Comparison of ENCODE assay signal across 31 cellular contexts in the genomic region with DNA sequence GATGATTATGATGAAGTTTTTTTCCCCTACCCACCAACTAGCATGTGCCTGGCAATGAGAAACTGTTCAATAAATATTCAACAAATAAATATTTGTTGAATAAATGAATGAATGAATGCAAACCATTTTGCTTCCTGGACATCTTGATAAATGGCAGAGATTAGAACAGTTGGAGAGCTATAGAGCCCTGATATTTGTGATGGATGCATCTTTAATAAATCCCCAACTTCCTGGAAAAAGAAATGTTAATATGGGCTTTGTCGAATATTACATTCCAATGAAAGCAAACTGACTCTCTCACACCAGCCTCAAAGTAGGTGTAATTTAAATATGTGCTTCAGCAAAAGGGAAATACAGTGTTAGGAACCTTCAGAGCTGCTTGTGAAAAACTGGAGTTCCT.
"Had no signal": no experiment of that assay in that cellular context is flagged by ENCODE, and none has a peak within 500 bp of the region (broad histone marks: within the 10 kb centered on the region; RNA-seq: fewer than 3 reads in every experiment).

No MANE protein-coding gene starts in this region.

- H3K9ac ChIP-seq: KMS-11 had no signal

- H3K4me3 ChIP-seq: MG63 had no signal

- H3K27me3 ChIP-seq: MG63 had no signal

- DNase-seq: Karpas-422, Kasumi-1, KG1, MG63, MM.1S, MV-4-11, NCI-H1048, NCI-H1092, NCI-H1092 treated with DMSO at 0.1 percent for 48 hours, NCI-H1105, NCI-H1105 treated with DMSO at 0.1 percent for 48 hours, NCI-H1417 treated with DMSO at 0.1 percent for 48 hours, NCI-H1436, NCI-H1436 treated with DMSO at 0.1 percent for 48 hours, NCI-H1694, NCI-H1694 treated with DMSO at 0.1 percent for 48 hours, NCI-H187, NCI-H187 treated with DMSO at 0.1 percent for 48 hours, NCI-H1930, NCI-H2029, NCI-H2029 treated with DMSO at 0.1 percent for 48 hours, NCI-H2081 treated with DMSO at 0.1 percent for 48 hours, NCI-H2107, NCI-H2171, NCI-H2171 treated with DMSO at 0.1 percent for 48 hours, NCI-H2227 treated with DMSO at 0.1 percent for 48 hours, NCI-H226, NCI-H345, NCI-H446, NCI-H446 treated with DMSO at 0.1 percent for 48 hours had no signal

- H3K4me2 ChIP-seq: KMS-11 had no signal

- H3K27ac ChIP-seq: KMS-11 had no signal

- H3K36me3 ChIP-seq: MG63 had no signal

- H3K9me3 ChIP-seq: MG63 had no signal
